In genomic region chr6:89462503-89462902, GRCh38 we compare ENCODE assay signal across 20 cellular contexts. TPM values are rescaled to one million over a fixed set of nuclear protein-coding genes. Genes with fewer than 3 reads are reported as not detected.
DNase-seq lines count a peak whose midpoint lies in the region; ATAC-seq, FAIRE-seq and TF ChIP-seq lines count a peak whose summit lies in the region.
"Had no signal": no experiment of that assay in that cellular context is flagged by ENCODE, and none has a peak within 500 bp of the region (broad histone marks: within the 10 kb centered on the region; RNA-seq: fewer than 3 reads in every experiment).

No MANE protein-coding gene starts in this region.

- no peaks in the 10 kb centered on the region for H4K20me1 ChIP-seq in IMR-90 (ENCODE audit: insufficient read depth, low read length)
- H4K20me1 ChIP-seq in K562 (replicated peaks; ENCODE audit: control insufficient read depth, insufficient read depth, low read length) = no peaks in the 10 kb centered on the region

- no peak for TF ChIP-seq CTCF in HEK293 (tag by site-specific recombination; IDR thresholded peaks at IDR 0.05)
- TF ChIP-seq CTCF in IMR-90 (conservative IDR thresholded peaks at IDR 0.05; ENCODE audit: low read depth, low read length) = no peak
- TF ChIP-seq CTCF in K562 (IDR thresholded peaks at IDR 0.05 in 2 of 3, conservative IDR thresholded peaks at IDR 0.05 in 1 of 3; ENCODE audit: insufficient read depth in 2 of 3, low read depth in 1 of 3, low read length in 3 of 3) = no peak

- H3K9ac ChIP-seq in IMR-90 (ENCODE audit: low read depth, low read length) (no peak overlapping the region), K562 (ENCODE audit: insufficient read depth in 1 of 2, low read depth in 2 of 2, low read length in 2 of 2) (no peak overlapping the region)

- H3K4me2 ChIP-seq in IMR-90 (ENCODE audit: low read depth, low read length) (no peak overlapping the region), K562 (ENCODE audit: insufficient read depth, low read length) (no peak overlapping the region)

- H2BK5ac ChIP-seq in IMR-90 (ENCODE audit: low read depth, low read length, poor library complexity, severe bottlenecking) = no peak overlapping the region

- no peak for FAIRE-seq in K562 (lab: Jason Lieb, UNC)
- FAIRE-seq: GM12892 had no signal

- no peak overlapping the region for H3K14ac ChIP-seq in IMR-90 (replicated peaks; ENCODE audit: low read depth, low read length)

- intact Hi-C loops in IMR-90 (cut with micrococcal nuclease) (no loop called here), K562 (cut with micrococcal nuclease) (no loop called here)

- H2BK120ac ChIP-seq in IMR-90 (ENCODE audit: low read depth, low read length) = no peak overlapping the region

- no peak overlapping the region for H4K8ac ChIP-seq in IMR-90 (ENCODE audit: low read depth in 2 of 2, low read length in 2 of 2)

- CTCF ChIA-PET in HEK293 (lab: Yijun Ruan, JAX) (interaction anchor here (0.6 kb wide), 3 partner anchors 32 to 123 kb away, joined by 3 read pairs; no protein-coding TSS in a partner anchor), IMR-90 (lab: Yijun Ruan, JAX) (interaction anchor here (0.6 to 1.5 kb wide), 2 partner anchors 90 to 140 kb away, joined by 3 to 4 read pairs; no protein-coding TSS in a partner anchor), K562 (lab: Yijun Ruan, JAX; ENCODE audit: low intra/inter-chr PET ratio) (no interaction called here)

- H2AK9ac ChIP-seq in IMR-90 (replicated peaks; ENCODE audit: low read depth, low read length, poor library complexity) = no peak overlapping the region

- DNase-seq in IMR-90 = no peak
- DNase-seq in OCI-M1 (lab: John Stamatoyannopoulos, UW) = peak; percentile 28
- no peak for DNase-seq in K562 (ENCODE audit: extremely low read depth in 1 of 4, low spot score in 3 of 4)
- no peak for DNase-seq in NCI-H128 (lab: John Stamatoyannopoulos, UW; ENCODE audit: unreplicated experiment)
- DNase-seq in HPDE6-E6E7 (ENCODE audit: extremely low spot score) = no peak
- no peak for DNase-seq in effector memory CD4-positive, alpha-beta T cell
- DNase-seq in SIG-M5 (lab: John Stamatoyannopoulos, UW) = no peak
- DNase-seq: C1 segment of cervical spinal cord; Calu3; CD4-positive, alpha-beta memory T cell; COR-L47; DMS153; DND-41; GOT3; H7; HCEC 1CT; HFFc6 had no signal

- BruUV-seq in IMR-90 (replicated peaks; lab: Mats Ljungman, UMichigan) (no TSS peak), K562 (replicated peaks; lab: Mats Ljungman, UMichigan) (no TSS peak)

- no peak overlapping the region for H2BK20ac ChIP-seq in IMR-90 (ENCODE audit: low read depth, low read length)

- no peak overlapping the region for H4K5ac ChIP-seq in IMR-90 (ENCODE audit: low read depth, low read length)

- H3K9me1 ChIP-seq in IMR-90 (ENCODE audit: insufficient read depth, low read length) (no peaks in the 10 kb centered on the region), K562 (ENCODE audit: control insufficient read depth, insufficient read depth, low read length) (no peaks in the 10 kb centered on the region)

- H3K4me3 ChIP-seq in HEK293 (ENCODE audit: low read depth, low read length) = no peak overlapping the region
- no peak overlapping the region for H3K4me3 ChIP-seq in IMR-90 (ENCODE audit: insufficient read depth, low read depth, low read length)
- H3K4me3 ChIP-seq in K562 = no peak overlapping the region
- H3K4me3 ChIP-seq in effector memory CD4-positive, alpha-beta T cell (ENCODE audit: insufficient read depth, low read depth, low read length, poor library complexity, severe bottlenecking) = no peak overlapping the region

- POLR2A ChIA-PET in HEK293 (lab: Yijun Ruan, JAX) (no interaction called here), IMR-90 (lab: Charles Lee; ENCODE audit: unreplicated experiment) (no interaction called here), K562 (lab: Yijun Ruan, JAX) (no interaction called here)

- H3K9me3 ChIP-seq in HEK293 (ENCODE audit: control insufficient read depth, insufficient read depth, low read depth, low read length) (no peaks in the 10 kb centered on the region), IMR-90 (ENCODE audit: control insufficient read depth, insufficient read depth, low read length) (no peaks in the 10 kb centered on the region), K562 (replicated peaks; ENCODE audit: control insufficient read depth, insufficient read depth, low read depth, low read length) (no peaks in the 10 kb centered on the region)
- H3K9me3 ChIP-seq in effector memory CD4-positive, alpha-beta T cell (ENCODE audit: control insufficient read depth, low read length) = no peaks in the 10 kb centered on the region

- H3K4ac ChIP-seq in IMR-90 (ENCODE audit: low read depth, low read length) = no peak overlapping the region

- H3K36me3 ChIP-seq in HEK293 (ENCODE audit: control insufficient read depth in 2 of 2, insufficient read depth in 1 of 2, low read length in 2 of 2) = no peaks in the 10 kb centered on the region
- no peaks in the 10 kb centered on the region for H3K36me3 ChIP-seq in IMR-90 (ENCODE audit: control insufficient read depth, insufficient read depth, low read length)
- H3K36me3 ChIP-seq in K562 (ENCODE audit: control insufficient read depth, insufficient read depth, low read length) = no peaks in the 10 kb centered on the region
- H3K36me3 ChIP-seq in effector memory CD4-positive, alpha-beta T cell (ENCODE audit: control insufficient read depth, insufficient read depth, low read length) = no peaks in the 10 kb centered on the region

- no peaks in the 10 kb centered on the region for H3K79me2 ChIP-seq in K562 (ENCODE audit: control insufficient read depth, insufficient read depth, low read length)

- H3K79me1 ChIP-seq in IMR-90 (ENCODE audit: low read depth in 1 of 2, low read length in 2 of 2) = no peaks in the 10 kb centered on the region

- no peak overlapping the region for H2BK15ac ChIP-seq in IMR-90 (ENCODE audit: low read depth, low read length)

- H3K4me1 ChIP-seq in HEK293 (ENCODE audit: control insufficient read depth, insufficient read depth, low read length) (no peaks in the 10 kb centered on the region), IMR-90 (ENCODE audit: control insufficient read depth, insufficient read depth, low read length) (no peaks in the 10 kb centered on the region), K562 (replicated peaks in 1 of 2; ENCODE audit: control insufficient read depth in 2 of 2, insufficient read depth in 2 of 2, low read length in 2 of 2) (no peaks in the 10 kb centered on the region)
- no peaks in the 10 kb centered on the region for H3K4me1 ChIP-seq in effector memory CD4-positive, alpha-beta T cell (ENCODE audit: control insufficient read depth, insufficient read depth, low read length, poor library complexity, severe bottlenecking)

- H4K91ac ChIP-seq in IMR-90 (ENCODE audit: insufficient read depth, low read depth, low read length) = no peak overlapping the region

- H3K27me3 ChIP-seq in IMR-90 (ENCODE audit: control insufficient read depth, insufficient read depth, low read length) (no peaks in the 10 kb centered on the region), K562 (ENCODE audit: control insufficient read depth in 2 of 2, insufficient read depth in 2 of 2, low read length in 2 of 2) (peaks cover 0 to 7% of the 10 kb centered on the region in 2 experiments; a peak in 4 of 5 replicates)
- H3K27me3 ChIP-seq in effector memory CD4-positive, alpha-beta T cell (replicated peaks; ENCODE audit: control insufficient read depth, insufficient read depth, low read length, poor library complexity, severe bottlenecking) = no peaks in the 10 kb centered on the region

- H3K23ac ChIP-seq in IMR-90 (ENCODE audit: low read depth, low read length) = no peak overlapping the region

- ATAC-seq in IMR-90 (ENCODE audit: low read depth) = no peak
- ATAC-seq in K562 = no peak

- WGBS in IMR-90 (ENCODE audit: extremely low coverage in 2 of 2, insufficient read length in 1 of 2), 2 experiments = no CpG with 5 or more reads among the region's 2 CpGs
- 9% methylated on average over 2 of the region's 2 CpGs for WGBS in K562 (ENCODE audit: insufficient coverage, low coverage, missing lambda C conversion rate)

- in situ Hi-C loops in IMR-90 (cut with MboI; ENCODE audit: low sequenced_read_pairs) (no loop called here), K562 (cut with MboI) (no loop called here)

- no peak for TF ChIP-seq RAD21 in IMR-90 (IDR thresholded peaks at IDR 0.05; ENCODE audit: low read length)
- TF ChIP-seq RAD21 in K562 (CRISPR knock-in tag; conservative IDR thresholded peaks at IDR 0.05 in 1 of 2, IDR thresholded peaks at IDR 0.05 in 1 of 2) = no peak

- H3K27ac ChIP-seq in HEK293 (ENCODE audit: extremely low read depth, low read depth, low read length) = no peak overlapping the region
- no peak overlapping the region for H3K27ac ChIP-seq in IMR-90 (ENCODE audit: insufficient read depth, low read length)
- H3K27ac ChIP-seq in K562 (ENCODE audit: extremely low read depth, low read depth, low read length) = no peak overlapping the region
- H3K27ac ChIP-seq in effector memory CD4-positive, alpha-beta T cell (ENCODE audit: insufficient read depth, low read length, poor library complexity, severe bottlenecking) = no peak overlapping the region

- H3K18ac ChIP-seq in IMR-90 (ENCODE audit: low read depth, low read length) = no peak overlapping the region

- H2AFZ ChIP-seq in IMR-90 (replicated peaks; ENCODE audit: low read length, poor library complexity) (no peak overlapping the region), K562 (ENCODE audit: low read depth, low read length) (no peak overlapping the region)

- no peak overlapping the region for H3K56ac ChIP-seq in IMR-90 (ENCODE audit: extremely low read depth, insufficient read depth, low read length)

- TF ChIP-seq EP300 in K562 (IDR thresholded peaks at IDR 0.05; ENCODE audit: low read length) = no peak

- H2AK5ac ChIP-seq in IMR-90 (ENCODE audit: low read depth, low read length) = no peak overlapping the region

- TF ChIP-seq POLR2A in IMR-90 (IDR thresholded peaks at IDR 0.05; ENCODE audit: low read depth, low read length) (no peak), K562 (conservative IDR thresholded peaks at IDR 0.05) (no peak)

- dilution Hi-C loops in IMR-90 (cut with HindIII; ENCODE audit: low sequenced_read_pairs, unreplicated experiment) = no loop called here

RNA-seq across cellular contexts. Expression of gene ANKRD6, which starts 29.6 kb away (rescaled TPM):
- total RNA-seq in IMR-90 (2012; rRNA removed) (0.18 and 0.28 TPM in 2 replicates), K562 (2014; rRNA removed) (not detected in 2 replicates), K562 (2014; rRNA removed; fragmentation: Illumina TruSeq; extraction: Trizol) (0.22 TPM in 1 of 2 replicates, not detected in the other), K562 (2015; rRNA removed; fragmentation: Illumina TruSeq; extraction: Trizol) (not detected in 2 replicates), K562 (2021) (0.13 TPM in 1 of 2 replicates, not detected in the other)
- polyA plus RNA-seq in IMR-90 (2012; rRNA removed) (0.12 and 0.44 TPM in 2 replicates), K562 (2011; rRNA removed) (0.08 and 0.23 TPM in 2 replicates), K562 (2014; fragmentation: Illumina TruSeq; extraction: Trizol) (not detected in 2 replicates), K562 (2014; fragmentation: Nextera tagmentation; extraction: Ambion mirVana) (under 1 TPM; 0.04 TPM), K562 (2014; rRNA removed) (1.3 TPM in 1 of 2 replicates, not detected in the other)
- polyA plus RNA-seq in IMR-90 (2012; cell fraction: cytosol; rRNA removed) = 0.02 and 0.05 TPM in 2 replicates
- 0.15 and 0.37 TPM in 2 replicates for polyA plus RNA-seq in IMR-90 (2012; cell fraction: nucleus; rRNA removed; ENCODE audit: low replicate concordance)
- 0.26 TPM in 1 of 2 replicates, not detected in the other for total RNA-seq in K562 (2011; cell fraction: chromatin; rRNA removed; ENCODE audit: low replicate concordance)
- not detected in 2 replicates for total RNA-seq in K562 (2011; cell fraction: nucleolus; rRNA removed)
- total RNA-seq in K562 (2011; cell fraction: nucleoplasm; rRNA removed) = not detected in 2 replicates
- 0.01 and 0.03 TPM in 2 replicates for polyA plus RNA-seq in K562 (2011; cell fraction: cytosol; rRNA removed)
- 0.07 and 0.13 TPM in 2 replicates for polyA plus RNA-seq in K562 (2011; cell fraction: nucleus; rRNA removed)
- 0.12 and 0.55 TPM in 2 replicates for polyA plus RNA-seq in K562 (2012)
- 0.54 TPM in 1 of 2 replicates, not detected in the other for polyA minus RNA-seq in K562 (2011; rRNA and poly(A)+ RNA removed)
- polyA minus RNA-seq in K562 (2011; cell fraction: cytosol; rRNA and poly(A)+ RNA removed) = 1.3 TPM in 1 of 2 replicates, not detected in the other
- not detected in 2 replicates for polyA minus RNA-seq in K562 (2011; cell fraction: nucleus; rRNA and poly(A)+ RNA removed)
- total RNA-seq: HFFc6 had no signal

RNA-seq across cellular contexts. Expression of gene RRAGD, which starts 50.4 kb away (rescaled TPM):
- total RNA-seq in IMR-90 (2012; rRNA removed) = not detected in 2 replicates
- not detected in 2 replicates for polyA plus RNA-seq in IMR-90 (2012; rRNA removed)
- polyA plus RNA-seq in IMR-90 (2012; cell fraction: cytosol; rRNA removed) = not detected in 2 replicates
- not detected in 2 replicates for polyA plus RNA-seq in IMR-90 (2012; cell fraction: nucleus; rRNA removed; ENCODE audit: low replicate concordance)
- not detected in 2 replicates for total RNA-seq in K562 (2011; cell fraction: chromatin; rRNA removed; ENCODE audit: low replicate concordance)
- not detected in 2 replicates for total RNA-seq in K562 (2011; cell fraction: nucleolus; rRNA removed)
- total RNA-seq in K562 (2011; cell fraction: nucleoplasm; rRNA removed) = not detected in 2 replicates
- not detected in 2 replicates for total RNA-seq in K562 (2014; rRNA removed)
- total RNA-seq in K562 (2014; rRNA removed; fragmentation: Illumina TruSeq; extraction: Trizol) = not detected in 2 replicates
- total RNA-seq in K562 (2015; rRNA removed; fragmentation: Illumina TruSeq; extraction: Trizol) = 0.07 TPM in 1 of 2 replicates, not detected in the other
- total RNA-seq in K562 (2021) = 0.04 TPM in 1 of 2 replicates, not detected in the other
- polyA plus RNA-seq in K562 (2011; rRNA removed) = 0.03 and 0.24 TPM in 2 replicates
- 0.03 TPM in 1 of 2 replicates, not detected in the other for polyA plus RNA-seq in K562 (2011; cell fraction: cytosol; rRNA removed)
- 0.14 TPM in 1 of 2 replicates, not detected in the other for polyA plus RNA-seq in K562 (2011; cell fraction: nucleus; rRNA removed)
- polyA plus RNA-seq in K562 (2012) = 0.03 and 0.12 TPM in 2 replicates
- polyA plus RNA-seq in K562 (2014; fragmentation: Illumina TruSeq; extraction: Trizol) = not detected in 2 replicates
- not detected for polyA plus RNA-seq in K562 (2014; fragmentation: Nextera tagmentation; extraction: Ambion mirVana)
- not detected in 2 replicates for polyA plus RNA-seq in K562 (2014; rRNA removed)
- 0.15 TPM in 1 of 2 replicates, not detected in the other for polyA minus RNA-seq in K562 (2011; rRNA and poly(A)+ RNA removed)
- polyA minus RNA-seq in K562 (2011; cell fraction: cytosol; rRNA and poly(A)+ RNA removed) = not detected in 2 replicates
- polyA minus RNA-seq in K562 (2011; cell fraction: nucleus; rRNA and poly(A)+ RNA removed) = not detected in 2 replicates
- total RNA-seq: HFFc6 had no signal
- polyA plus RNA-seq: BJ had no signal
